ENCODE assay signal across 1 cellular context in the genomic region with DNA sequence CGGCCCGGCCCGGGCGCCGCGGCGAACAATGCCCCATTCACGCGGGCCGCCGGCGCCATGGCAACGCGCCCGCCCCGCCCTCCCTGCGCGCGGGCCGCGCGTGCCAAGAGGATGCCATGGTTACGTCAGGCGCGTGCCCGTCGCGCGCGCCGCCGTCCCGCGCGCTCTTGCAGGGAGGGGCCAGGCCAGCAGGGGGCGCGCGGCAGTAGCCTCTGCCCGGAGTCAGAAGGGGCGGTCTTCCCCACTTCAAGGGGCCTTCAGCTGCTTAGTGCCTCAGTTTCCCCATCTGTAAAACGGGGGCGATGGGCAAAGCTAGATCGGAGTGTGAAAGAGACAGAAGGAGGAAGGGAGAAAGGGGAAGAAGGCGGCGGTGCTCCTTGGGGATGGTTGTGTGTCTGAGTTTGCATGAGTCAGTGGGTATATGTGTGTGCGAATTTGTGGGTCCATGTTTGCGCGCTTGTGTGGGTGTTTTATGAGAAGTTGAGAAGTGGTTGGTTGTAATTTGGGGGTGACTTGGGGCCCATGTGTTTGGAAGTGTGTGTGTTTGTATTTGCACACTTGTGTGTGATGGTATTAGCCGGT.
TF ChIP-seq lines count a peak whose summit lies in the region.

No MANE protein-coding gene starts in this region.

TF ChIP-seq in endothelial cell of umbilical vein, 7 proteins besides CTCF, POLR2A, EP300 and RAD21:
- TF ChIP-seq, protein P1, sequence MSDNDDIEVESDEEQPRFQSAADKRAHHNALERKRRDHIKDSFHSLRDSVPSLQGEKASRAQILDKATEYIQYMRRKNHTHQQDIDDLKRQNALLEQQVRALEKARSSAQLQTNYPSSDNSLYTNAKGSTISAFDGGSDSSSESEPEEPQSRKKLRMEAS (IDR thresholded peaks at IDR 0.05; ENCODE audit: insufficient read depth, insufficient read length) = no peak
- TF ChIP-seq MYC (IDR thresholded peaks at IDR 0.05; ENCODE audit: low read depth, low read length) (no peak), GATA2 (IDR thresholded peaks at IDR 0.05; ENCODE audit: insufficient read depth, insufficient read length, low read depth, low read length) (no peak), EZH2 (IDR thresholded peaks at IDR 0.05; ENCODE audit: borderline replicate concordance, low read depth, low read length, severe bottlenecking) (no peak)
